40 cellular contexts compared by ENCODE assay signal in genomic region chr9:110307191-110307590, GRCh38. TPM values are rescaled to one million over a fixed set of nuclear protein-coding genes. Genes with fewer than 3 reads are reported as not detected.
"Had no signal": no experiment of that assay in that cellular context is flagged by ENCODE, and none has a peak within 500 bp of the region (broad histone marks: within the 10 kb centered on the region; RNA-seq: fewer than 3 reads in every experiment).

No MANE protein-coding gene starts in this region.

- H3K36me3 Mint-ChIP-seq: activated naive CD8-positive, alpha-beta T cell had no signal

- H3K27ac Mint-ChIP-seq: activated CD4-positive, alpha-beta memory T cell treated with anti-CD3 and anti-CD28 coated beads, Interleukin-2, amount 10 ng/mL, durations not matched to agents 7 days and 5 days; activated CD4-positive, alpha-beta T cell treated with anti-CD3 and anti-CD28 coated beads for 36 hours; activated CD4-positive, alpha-beta T cell treated with anti-CD3 and anti-CD28 coated beads, Interleukin-2, amount 10 ng/mL, durations not matched to agents 7 days and 5 days; activated naive CD8-positive, alpha-beta T cell; activated T-cell treated with anti-CD3 and anti-CD28 coated beads, Interleukin-2, amount 50 U/mL, for 24 hours; activated T-cell treated with anti-CD3 and anti-CD28 coated beads, Interleukin-2, amount 50 U/mL, for 72 hours; dendritic cell treated with granulocyte-macrophage colony-stimulating factor and Interleukin-4, amounts not matched to agents 40 ng/mL and 50 ng/mL, for 4 days; effector memory CD8-positive, alpha-beta T cell; T-helper 17 cell; T-helper 2 cell treated with Interferon-gamma antibody and Interleukin-4, amounts not matched to agents 5 μg/mL and 100 μg/mL, for 36 hours had no signal

- H3K9me3 Mint-ChIP-seq: activated CD4-positive, alpha-beta memory T cell treated with anti-CD3 and anti-CD28 coated beads, Interleukin-2, amount 10 ng/mL, durations not matched to agents 7 days and 5 days; activated T-cell treated with anti-CD3 and anti-CD28 coated beads, Interleukin-2, amount 50 U/mL, for 24 hours; activated T-cell treated with anti-CD3 and anti-CD28 coated beads, Interleukin-2, amount 50 U/mL, for 72 hours; central memory CD8-positive, alpha-beta T cell; effector memory CD8-positive, alpha-beta T cell had no signal

- DNase-seq: activated CD4-positive, alpha-beta memory T cell treated with anti-CD3 and anti-CD28 coated beads, Interleukin-2, amount 10 ng/mL, durations not matched to agents 7 days and 5 days; activated CD4-positive, alpha-beta T cell treated with anti-CD3 and anti-CD28 coated beads for 36 hours; activated CD4-positive, alpha-beta T cell treated with anti-CD3 and anti-CD28 coated beads, Interleukin-2, amount 10 ng/mL, durations not matched to agents 7 days and 5 days; activated CD4-positive, alpha-beta T cell treated with anti-CD3 and anti-CD28 coated beads, Interleukin-2, amount 50 U/mL, for 4 hours; activated CD4-positive, CD25-positive, alpha-beta regulatory T cell; activated CD4-positive, CD25-positive, alpha-beta regulatory T cell treated with anti-CD3 and anti-CD28 coated beads, Interleukin-2, amount 50 U/mL, for 72 hours; activated CD8-positive, alpha-beta memory T cell treated with anti-CD3 and anti-CD28 coated beads, Interleukin-2, amount 50 U/mL, for 48 hours; activated gamma-delta T cell; activated naive CD4-positive, alpha-beta T cell; activated naive CD4-positive, alpha-beta T cell treated with anti-CD3 and anti-CD28 coated beads, Interleukin-2, amount 50 U/mL, for 16 hours; activated T-cell treated with anti-CD3 and anti-CD28 coated beads for 4 hours; activated T-cell treated with anti-CD3 and anti-CD28 coated beads, Interleukin-2, amount 50 U/mL, for 24 hours; activated T-cell treated with anti-CD3 and anti-CD28 coated beads, Interleukin-2, amount 50 U/mL, for 72 hours; amniotic stem cell; anterior cingulate cortex; brain microvascular endothelial cell; effector CD4-positive, alpha-beta T cell; effector memory CD8-positive, alpha-beta T cell; erythroblast; esophagus squamous epithelium; foreskin melanocyte; heart right ventricle; T-helper 1 cell; T-helper 17 cell; T1000; WERI-Rb-1 had no signal

- ATAC-seq: activated CD4-positive, alpha-beta T cell treated with anti-CD3 and anti-CD28 coated beads for 36 hours; activated T-cell treated with anti-CD3 and anti-CD28 coated beads, Interleukin-2, amount 50 U/mL, for 72 hours; effector memory CD8-positive, alpha-beta T cell; gastroesophageal sphincter; heart right ventricle; T-helper 17 cell had no signal

- H3K4me1 Mint-ChIP-seq: central memory CD8-positive, alpha-beta T cell had no signal

- H3K27ac ChIP-seq: brain microvascular endothelial cell, coronary artery, esophagus squamous epithelium, gastroesophageal sphincter, heart right ventricle, WERI-Rb-1 had no signal

- H3K36me3 ChIP-seq: brain microvascular endothelial cell, esophagus squamous epithelium, gastroesophageal sphincter, heart right ventricle, WERI-Rb-1 had no signal

- H3K4me1 ChIP-seq: esophagus squamous epithelium, gastroesophageal sphincter had no signal

- H3K4me3 ChIP-seq: coronary artery, esophagus squamous epithelium, gastroesophageal sphincter, heart right ventricle had no signal

- H3K27me3 Mint-ChIP-seq: activated CD4-positive, alpha-beta T cell treated with anti-CD3 and anti-CD28 coated beads for 36 hours; activated naive CD8-positive, alpha-beta T cell had no signal

- H3K4me3 Mint-ChIP-seq: activated CD4-positive, alpha-beta memory T cell treated with anti-CD3 and anti-CD28 coated beads, Interleukin-2, amount 10 ng/mL, durations not matched to agents 7 days and 5 days; activated CD4-positive, alpha-beta T cell treated with anti-CD3 and anti-CD28 coated beads for 36 hours; activated CD4-positive, alpha-beta T cell treated with anti-CD3 and anti-CD28 coated beads, Interleukin-2, amount 10 ng/mL, durations not matched to agents 7 days and 5 days; activated naive CD8-positive, alpha-beta T cell; activated T-cell treated with anti-CD3 and anti-CD28 coated beads, Interleukin-2, amount 50 U/mL, for 24 hours; activated T-cell treated with anti-CD3 and anti-CD28 coated beads, Interleukin-2, amount 50 U/mL, for 72 hours; central memory CD8-positive, alpha-beta T cell; dendritic cell treated with granulocyte-macrophage colony-stimulating factor and Interleukin-4, amounts not matched to agents 40 ng/mL and 50 ng/mL, for 4 days; effector memory CD8-positive, alpha-beta T cell; T-helper 17 cell; T-helper 2 cell treated with Interferon-gamma antibody and Interleukin-4, amounts not matched to agents 5 μg/mL and 100 μg/mL, for 36 hours had no signal

- H3K9me3 ChIP-seq: gastroesophageal sphincter had no signal

- H3K27me3 ChIP-seq: brain microvascular endothelial cell, esophagus squamous epithelium, gastroesophageal sphincter had no signal

RNA-seq across cellular contexts. Expression of gene TXNDC8, which starts 30.5 kb away (rescaled TPM):
- total RNA-seq: activated CD4-positive, alpha-beta memory T cell treated with anti-CD3 and anti-CD28 coated beads, Interleukin-2, amount 10 ng/mL, durations not matched to agents 7 days and 5 days; activated CD4-positive, alpha-beta T cell treated with anti-CD3 and anti-CD28 coated beads for 36 hours; activated CD4-positive, alpha-beta T cell treated with anti-CD3 and anti-CD28 coated beads, Interleukin-2, amount 10 ng/mL, durations not matched to agents 7 days and 5 days; activated T-cell treated with anti-CD3 and anti-CD28 coated beads, Interleukin-2, amount 50 U/mL, for 72 hours; astrocyte; bronchial epithelial cell; cardiac septum; cerebellum; esophagus squamous epithelium; fibroblast of lung; fibroblast of villous mesenchyme; gastroesophageal sphincter; glomerular endothelial cell; heart right ventricle; T-helper 17 cell had no signal
- polyA plus RNA-seq: adipose tissue, fibroblast of lung, heart right ventricle had no signal
